Comparison of ENCODE assay signal across 10 cellular contexts in genomic region chr13:30845297-30846214, GRCh38.
DNase-seq lines count a peak whose midpoint lies in the region; ATAC-seq, FAIRE-seq and TF ChIP-seq lines count a peak whose summit lies in the region.
"Had no signal": no experiment of that assay in that cellular context is flagged by ENCODE, and none has a peak within 500 bp of the region (broad histone marks: within the 10 kb centered on the region; RNA-seq: fewer than 3 reads in every experiment).

No MANE protein-coding gene starts in this region.

- H3K9ac ChIP-seq in astrocyte (ENCODE audit: low read length) = peak overlapping the region; percentile 81

- no peak for ATAC-seq in naive thymus-derived CD8-positive, alpha-beta T cell

- H3K27ac Mint-ChIP-seq in activated CD4-positive, alpha-beta T cell treated with anti-CD3 and anti-CD28 coated beads, Interleukin-2, amount 10 ng/mL, durations not matched to agents 24 days and 14 days = peak overlapping the region; percentile 4
- peak overlapping the region; percentile 70 for H3K27ac Mint-ChIP-seq in astrocyte (ENCODE audit: unreplicated experiment)
- H3K27ac Mint-ChIP-seq in naive thymus-derived CD8-positive, alpha-beta T cell = peak overlapping the region in 4 of 10 donors; percentile 22 to 40 (median 28)
- H3K27ac Mint-ChIP-seq: dendritic cell treated with granulocyte-macrophage colony-stimulating factor and Interleukin-4, amounts not matched to agents 40 ng/mL and 50 ng/mL, for 4 days had no signal

- peak overlapping the region; percentile 97 for H3K27ac ChIP-seq in astrocyte (ENCODE audit: low read depth, low read length)

- H3K27me3 Mint-ChIP-seq in activated CD4-positive, alpha-beta T cell treated with anti-CD3 and anti-CD28 coated beads, Interleukin-2, amount 10 ng/mL, durations not matched to agents 24 days and 14 days = peaks cover 2% of the 10 kb centered on the region
- H3K27me3 Mint-ChIP-seq in astrocyte (ENCODE audit: low read depth, unreplicated experiment) = no peaks in the 10 kb centered on the region
- H3K27me3 Mint-ChIP-seq in naive thymus-derived CD8-positive, alpha-beta T cell = no peaks in the 10 kb centered on the region

- no peak overlapping the region for H3K4me3 ChIP-seq in astrocyte (ENCODE audit: insufficient read depth, low read depth, low read length)

- POLR2A ChIA-PET in naive thymus-derived CD8-positive, alpha-beta T cell (lab: Charles Lee) = no interaction called here

- no peaks in the 10 kb centered on the region for H3K27me3 ChIP-seq in astrocyte (ENCODE audit: insufficient read depth, low read length)

- H3K4me1 Mint-ChIP-seq in activated CD4-positive, alpha-beta T cell treated with anti-CD3 and anti-CD28 coated beads, Interleukin-2, amount 10 ng/mL, durations not matched to agents 24 days and 14 days = peaks cover 9% of the 10 kb centered on the region
- H3K4me1 Mint-ChIP-seq in astrocyte (ENCODE audit: low read depth, unreplicated experiment) = peaks cover 42% of the 10 kb centered on the region
- H3K4me1 Mint-ChIP-seq in naive thymus-derived CD8-positive, alpha-beta T cell = peaks cover 0 to 7% (median under 1%) of the 10 kb centered on the region in 4 donors

- H3K79me2 ChIP-seq in astrocyte (ENCODE audit: insufficient read depth, low read length) = no peaks in the 10 kb centered on the region

- DNase-seq in activated CD4-positive, alpha-beta T cell treated with anti-CD3 and anti-CD28 coated beads, Interleukin-2, amount 10 ng/mL, durations not matched to agents 24 days and 14 days = peak; percentile 63
- DNase-seq in activated CD4-positive, alpha-beta T cell treated with anti-CD3 and anti-CD28 coated beads for 48 hours = no peak
- DNase-seq in KBM-7 (peak; percentile 27), astrocyte (ENCODE audit: low read depth) (no peak), renal cortical epithelial cell (ENCODE audit: low read depth) (peak; percentile 32), NCI-H524 (lab: John Stamatoyannopoulos, UW) (no peak), D341Med (ENCODE audit: low spot score) (no peak)
- no peak for DNase-seq in naive thymus-derived CD8-positive, alpha-beta T cell
- DNase-seq: activated effector memory CD4-positive, alpha-beta T cell treated with anti-CD3 and anti-CD28 coated beads, Interleukin-2, amount 50 U/mL, for 16 hours had no signal

- H3K36me3 ChIP-seq in astrocyte (ENCODE audit: insufficient read depth, low read length) = no peaks in the 10 kb centered on the region

- FAIRE-seq in astrocyte (lab: Jason Lieb, UNC) = no peak

- no peaks in the 10 kb centered on the region for H3K36me3 Mint-ChIP-seq in activated CD4-positive, alpha-beta T cell treated with anti-CD3 and anti-CD28 coated beads, Interleukin-2, amount 10 ng/mL, durations not matched to agents 24 days and 14 days (ENCODE audit: low read depth)
- no peaks in the 10 kb centered on the region for H3K36me3 Mint-ChIP-seq in astrocyte (ENCODE audit: low read depth, unreplicated experiment)
- no peaks in the 10 kb centered on the region for H3K36me3 Mint-ChIP-seq in naive thymus-derived CD8-positive, alpha-beta T cell

- in situ Hi-C loops in KBM-7 (cut with MboI; ENCODE audit: low pct_unique_long_range_greater_than_20kb, low sequenced_read_pairs) = no loop called here

- H3K9me3 ChIP-seq in astrocyte (ENCODE audit: insufficient read depth, low read depth, low read length) = peaks cover 6% of the 10 kb centered on the region

- no peak overlapping the region for H3K4me3 Mint-ChIP-seq in activated CD4-positive, alpha-beta T cell treated with anti-CD3 and anti-CD28 coated beads, Interleukin-2, amount 10 ng/mL, durations not matched to agents 24 days and 14 days
- H3K4me3 Mint-ChIP-seq in astrocyte (ENCODE audit: unreplicated experiment) = no peak overlapping the region
- no peak overlapping the region for H3K4me3 Mint-ChIP-seq in naive thymus-derived CD8-positive, alpha-beta T cell
- H3K4me3 Mint-ChIP-seq: dendritic cell treated with granulocyte-macrophage colony-stimulating factor and Interleukin-4, amounts not matched to agents 40 ng/mL and 50 ng/mL, for 4 days had no signal

- H3K4me1 ChIP-seq in astrocyte (ENCODE audit: insufficient read depth, low read length) = peaks cover 33% of the 10 kb centered on the region

- intact Hi-C loops in activated CD4-positive, alpha-beta T cell treated with anti-CD3 and anti-CD28 coated beads, Interleukin-2, amount 10 ng/mL, durations not matched to agents 24 days and 14 days (cut with micrococcal nuclease) = loop anchor here (5.0 kb wide), 1 partner anchor 103 kb away; no protein-coding TSS in a partner anchor

- H4K20me1 ChIP-seq in astrocyte (ENCODE audit: insufficient read depth, low read length) = no peaks in the 10 kb centered on the region

- H3K4me2 ChIP-seq in astrocyte (ENCODE audit: low read length) = peak overlapping the region; percentile 23

- no peak overlapping the region for H2AFZ ChIP-seq in astrocyte (ENCODE audit: low read depth, low read length)

- TF ChIP-seq CTCF in astrocyte (IDR thresholded peaks at IDR 0.05; ENCODE audit: insufficient read depth, low read depth, low read length) = no peak

- H3K9me3 Mint-ChIP-seq in activated CD4-positive, alpha-beta T cell treated with anti-CD3 and anti-CD28 coated beads, Interleukin-2, amount 10 ng/mL, durations not matched to agents 24 days and 14 days = no peaks in the 10 kb centered on the region
- peaks cover 3% of the 10 kb centered on the region for H3K9me3 Mint-ChIP-seq in astrocyte (ENCODE audit: unreplicated experiment)
- peaks cover 0 to 2% (median 0%) of the 10 kb centered on the region in 9 donors for H3K9me3 Mint-ChIP-seq in naive thymus-derived CD8-positive, alpha-beta T cell
- H3K9me3 Mint-ChIP-seq: dendritic cell treated with granulocyte-macrophage colony-stimulating factor and Interleukin-4, amounts not matched to agents 40 ng/mL and 50 ng/mL, for 4 days had no signal

Comparison
In these comparisons a context has a peak if more than half of its experiments do, and no peak if none do; other contexts are left out.
1. DNase-seq: peak in activated CD4-positive, alpha-beta T cell treated with anti-CD3 and anti-CD28 coated beads, Interleukin-2, amount 10 ng/mL, durations not matched to agents 24 days and 14 days (single experiment), KBM-7 (single experiment) and renal cortical epithelial cell (single experiment); none in activated CD4-positive, alpha-beta T cell treated with anti-CD3 and anti-CD28 coated beads for 48 hours (single experiment), astrocyte (single experiment), NCI-H524 (0 of 2), D341Med (single experiment) and naive thymus-derived CD8-positive, alpha-beta T cell (0 of 10).